22 cellular contexts compared by ENCODE assay signal in genomic region chr19:33252418-33252962, GRCh38. TPM values are rescaled to one million over a fixed set of nuclear protein-coding genes. Genes with fewer than 3 reads are reported as not detected.
DNase-seq lines count a peak whose midpoint lies in the region; ATAC-seq and TF ChIP-seq lines count a peak whose summit lies in the region.
"Had no signal": no experiment of that assay in that cellular context is flagged by ENCODE, and none has a peak within 500 bp of the region (broad histone marks: within the 10 kb centered on the region; RNA-seq: fewer than 3 reads in every experiment).

No MANE protein-coding gene starts in this region.

- no peak for ATAC-seq in natural killer cell treated with Interleukin-12 subunit alpha and Interleukin-12 subunit beta and Interleukin-15 and Interleukin-18, amount 100 ng/mL, for 72 hours
- no peak for ATAC-seq in natural killer cell
- no peak for ATAC-seq in HG03457 (IDR thresholded peaks at IDR 0.05; ENCODE audit: unreplicated experiment)
- no peak for ATAC-seq in naive thymus-derived CD4-positive, alpha-beta T cell
- ATAC-seq: CD8-positive, alpha-beta T cell; GM12878 had no signal

- no peak overlapping the region for H2BK12ac ChIP-seq in neuronal stem cell (ENCODE audit: low read length)

- no peak overlapping the region for H4K8ac ChIP-seq in neuronal stem cell (ENCODE audit: low read depth, low read length)

- no peak overlapping the region for H2BK15ac ChIP-seq in neuronal stem cell (ENCODE audit: low read length)

- no peak overlapping the region for H3K4me3 ChIP-seq in neuronal stem cell (ENCODE audit: low read length in 2 of 2)
- H3K4me3 ChIP-seq in CD8-positive, alpha-beta memory T cell (ENCODE audit: low read length) = no peak overlapping the region
- no peak overlapping the region for H3K4me3 ChIP-seq in naive thymus-derived CD4-positive, alpha-beta T cell (ENCODE audit: low read length)
- H3K4me3 ChIP-seq: BLaER1, GM12878, GM23248 had no signal

- no CpG with 5 or more reads among the region's 4 CpGs for WGBS in neuronal stem cell (ENCODE audit: extremely low coverage in 2 of 2, insufficient read length in 2 of 2, insufficient replicate concordance in 1 of 2), 2 donors

- CTCF ChIA-PET in CD8-positive, alpha-beta memory T cell (lab: Charles Lee) = no interaction called here
- CTCF ChIA-PET in naive thymus-derived CD4-positive, alpha-beta T cell (lab: Charles Lee) = interaction anchor here (0.7 kb wide), 1 partner anchor 124 kb away, joined by 3 read pairs; no protein-coding TSS in a partner anchor

- no peak overlapping the region for H3K14ac ChIP-seq in neuronal stem cell (ENCODE audit: low read length)

- POLR2A ChIA-PET in CD8-positive, alpha-beta memory T cell (lab: Charles Lee) = no interaction called here
- POLR2A ChIA-PET in naive thymus-derived CD4-positive, alpha-beta T cell (lab: Charles Lee) = no interaction called here

- H3K36me3 ChIP-seq in neuronal stem cell (replicated peaks in 1 of 2; ENCODE audit: control insufficient read depth in 2 of 2, insufficient read depth in 2 of 2, low read length in 2 of 2) = no peaks in the 10 kb centered on the region
- H3K36me3 ChIP-seq in CD8-positive, alpha-beta memory T cell (ENCODE audit: insufficient read depth, low read length) = no peaks in the 10 kb centered on the region
- no peaks in the 10 kb centered on the region for H3K36me3 ChIP-seq in naive thymus-derived CD4-positive, alpha-beta T cell (ENCODE audit: control insufficient read depth in 2 of 3, insufficient read depth in 3 of 3, low read length in 3 of 3)
- H3K36me3 ChIP-seq: BLaER1 had no signal

- H3K23ac ChIP-seq in neuronal stem cell (ENCODE audit: low read depth, low read length, poor library complexity) = peak overlapping the region; percentile 6

- H2AK5ac ChIP-seq in neuronal stem cell (ENCODE audit: low read depth, low read length) = peak overlapping the region; percentile 56

- TF ChIP-seq CTCF in natural killer cell (IDR thresholded peaks at IDR 0.05) (no peak), chondrocyte (IDR thresholded peaks at IDR 0.05) (no peak)

- H2BK120ac ChIP-seq in neuronal stem cell (ENCODE audit: low read depth, low read length) = no peak overlapping the region

- H3K18ac ChIP-seq in neuronal stem cell (ENCODE audit: low read length) = no peak overlapping the region

- no peak overlapping the region for H2BK5ac ChIP-seq in neuronal stem cell (ENCODE audit: low read length)

- no peak overlapping the region for H3K27ac ChIP-seq in neuronal stem cell (replicated peaks; ENCODE audit: low read length)
- no peak overlapping the region for H3K27ac ChIP-seq in CD8-positive, alpha-beta memory T cell (ENCODE audit: low read depth, low read length)
- no peak overlapping the region for H3K27ac ChIP-seq in naive thymus-derived CD4-positive, alpha-beta T cell (ENCODE audit: low read depth, low read length)
- H3K27ac ChIP-seq: BLaER1, GM23248 had no signal

- no peaks in the 10 kb centered on the region for H3K36me3 Mint-ChIP-seq in natural killer cell treated with Interleukin-12 subunit alpha and Interleukin-12 subunit beta and Interleukin-15 and Interleukin-18, amount 100 ng/mL, for 72 hours
- H3K36me3 Mint-ChIP-seq in natural killer cell (no peaks in the 10 kb centered on the region), chondrocyte (ENCODE audit: low read depth) (no peaks in the 10 kb centered on the region)
- H3K36me3 Mint-ChIP-seq in CD8-positive, alpha-beta memory T cell = no peaks in the 10 kb centered on the region
- no peaks in the 10 kb centered on the region for H3K36me3 Mint-ChIP-seq in naive thymus-derived CD4-positive, alpha-beta T cell
- H3K36me3 Mint-ChIP-seq: CD8-positive, alpha-beta T cell had no signal

- peaks cover 0 to 6% of the 10 kb centered on the region in 2 donors for H3K9me3 ChIP-seq in neuronal stem cell (replicated peaks in 1 of 2; ENCODE audit: control insufficient read depth in 2 of 2, insufficient read depth in 1 of 2, low read depth in 1 of 2, low read length in 2 of 2)
- H3K9me3 ChIP-seq in CD8-positive, alpha-beta memory T cell (ENCODE audit: low read length) = no peaks in the 10 kb centered on the region
- H3K9me3 ChIP-seq in naive thymus-derived CD4-positive, alpha-beta T cell (ENCODE audit: control insufficient read depth in 2 of 3, low read length in 3 of 3) = no peaks in the 10 kb centered on the region

- H2AFZ ChIP-seq in neuronal stem cell (ENCODE audit: low read length) = no peak overlapping the region
- H2AFZ ChIP-seq: GM23248 had no signal

- no peak overlapping the region for H3K4me3 Mint-ChIP-seq in natural killer cell treated with Interleukin-12 subunit alpha and Interleukin-12 subunit beta and Interleukin-15 and Interleukin-18, amount 100 ng/mL, for 72 hours
- H3K4me3 Mint-ChIP-seq in natural killer cell = no peak overlapping the region
- H3K4me3 Mint-ChIP-seq in chondrocyte (ENCODE audit: unreplicated experiment) = no peak overlapping the region
- no peak overlapping the region for H3K4me3 Mint-ChIP-seq in CD8-positive, alpha-beta memory T cell
- H3K4me3 Mint-ChIP-seq in naive thymus-derived CD4-positive, alpha-beta T cell = no peak overlapping the region
- H3K4me3 Mint-ChIP-seq: CD8-positive, alpha-beta T cell; HFFc6 had no signal

- H3K9me3 Mint-ChIP-seq in natural killer cell treated with Interleukin-12 subunit alpha and Interleukin-12 subunit beta and Interleukin-15 and Interleukin-18, amount 100 ng/mL, for 72 hours = no peaks in the 10 kb centered on the region
- H3K9me3 Mint-ChIP-seq in natural killer cell (no peaks in the 10 kb centered on the region), chondrocyte (ENCODE audit: low read depth) (no peaks in the 10 kb centered on the region)
- H3K9me3 Mint-ChIP-seq in CD8-positive, alpha-beta memory T cell = no peaks in the 10 kb centered on the region
- H3K9me3 Mint-ChIP-seq in naive thymus-derived CD4-positive, alpha-beta T cell = no peaks in the 10 kb centered on the region
- H3K9me3 Mint-ChIP-seq: CD8-positive, alpha-beta T cell; HFFc6 had no signal

- H3K4ac ChIP-seq in neuronal stem cell (ENCODE audit: low read length) = no peak overlapping the region

- peaks cover 2% of the 10 kb centered on the region for H3K79me1 ChIP-seq in neuronal stem cell (ENCODE audit: low read depth, low read length)

- no peak overlapping the region for H3K27ac Mint-ChIP-seq in natural killer cell treated with Interleukin-12 subunit alpha and Interleukin-12 subunit beta and Interleukin-15 and Interleukin-18, amount 100 ng/mL, for 72 hours
- H3K27ac Mint-ChIP-seq in natural killer cell (no peak overlapping the region), chondrocyte (ENCODE audit: unreplicated experiment) (no peak overlapping the region)
- H3K27ac Mint-ChIP-seq in CD8-positive, alpha-beta memory T cell = no peak overlapping the region
- H3K27ac Mint-ChIP-seq in naive thymus-derived CD4-positive, alpha-beta T cell = no peak overlapping the region
- H3K27ac Mint-ChIP-seq: CD8-positive, alpha-beta T cell; HFFc6 had no signal

- peaks cover 0 to 4% of the 10 kb centered on the region in 2 donors for H3K4me1 ChIP-seq in neuronal stem cell (ENCODE audit: control insufficient read depth in 2 of 2, insufficient read depth in 1 of 2, low read depth in 1 of 2, low read length in 2 of 2)
- no peaks in the 10 kb centered on the region for H3K4me1 ChIP-seq in CD8-positive, alpha-beta memory T cell (ENCODE audit: insufficient read depth, low read length)
- H3K4me1 ChIP-seq in naive thymus-derived CD4-positive, alpha-beta T cell (ENCODE audit: control insufficient read depth in 2 of 2, insufficient read depth in 2 of 2, low read length in 2 of 2) = no peaks in the 10 kb centered on the region

- no peak overlapping the region for H4K91ac ChIP-seq in neuronal stem cell (ENCODE audit: low read depth, low read length, poor library complexity)

- no peaks in the 10 kb centered on the region for H3K27me3 ChIP-seq in neuronal stem cell (ENCODE audit: control insufficient read depth in 3 of 3, insufficient read depth in 3 of 3, low read depth in 1 of 3, low read length in 3 of 3)
- H3K27me3 ChIP-seq in CD8-positive, alpha-beta memory T cell (ENCODE audit: insufficient read depth, low read length, poor library complexity, severe bottlenecking) = no peaks in the 10 kb centered on the region
- H3K27me3 ChIP-seq in naive thymus-derived CD4-positive, alpha-beta T cell (ENCODE audit: control insufficient read depth in 2 of 2, insufficient read depth in 2 of 2, low read length in 2 of 2) = no peaks in the 10 kb centered on the region
- H3K27me3 ChIP-seq: BLaER1 had no signal

- intact Hi-C loops in natural killer cell (cut with micrococcal nuclease) = no loop called here
- intact Hi-C loops in naive thymus-derived CD4-positive, alpha-beta T cell (cut with micrococcal nuclease) = no loop called here

- no peaks in the 10 kb centered on the region for H3K27me3 Mint-ChIP-seq in natural killer cell treated with Interleukin-12 subunit alpha and Interleukin-12 subunit beta and Interleukin-15 and Interleukin-18, amount 100 ng/mL, for 72 hours
- H3K27me3 Mint-ChIP-seq in natural killer cell (ENCODE audit: low read depth in 2 of 2) = no peaks in the 10 kb centered on the region
- H3K27me3 Mint-ChIP-seq in chondrocyte (ENCODE audit: low read depth) = peaks cover 7% of the 10 kb centered on the region
- peaks cover 0 to 3% of the 10 kb centered on the region in 2 donors for H3K27me3 Mint-ChIP-seq in CD8-positive, alpha-beta memory T cell
- peaks cover 0 to 4% (median 0%) of the 10 kb centered on the region in 5 donors for H3K27me3 Mint-ChIP-seq in naive thymus-derived CD4-positive, alpha-beta T cell

- H3K9ac ChIP-seq in neuronal stem cell (ENCODE audit: low read depth, low read length, poor library complexity) = no peak overlapping the region
- H3K9ac ChIP-seq: BLaER1, GM23248 had no signal

- H3K4me2 ChIP-seq in neuronal stem cell (ENCODE audit: insufficient read depth, low read length, poor library complexity, severe bottlenecking) = no peak overlapping the region
- H3K4me2 ChIP-seq: BLaER1 had no signal

- DNase-seq in natural killer cell treated with Interleukin-12 subunit alpha and Interleukin-12 subunit beta and Interleukin-15 and Interleukin-18, amount 100 ng/mL, for 72 hours (ENCODE audit: low spot score) = peak; percentile 6
- no peak for DNase-seq in natural killer cell
- DNase-seq in chondrocyte (ENCODE audit: low spot score) = peak; percentile 18
- no peak for DNase-seq in neuronal stem cell (ENCODE audit: low spot score)
- no peak for DNase-seq in CD8-positive, alpha-beta memory T cell
- DNase-seq in naive thymus-derived CD4-positive, alpha-beta T cell = no peak
- DNase-seq: 8988T; CD8-positive, alpha-beta T cell; COR-L47; DMS 273 treated with DMSO at 0.1 percent for 48 hours; DMS53; DND-41; EL; GM23248; HCEC 1CT; HFFc6 had no signal

- no peaks in the 10 kb centered on the region for H3K4me1 Mint-ChIP-seq in natural killer cell treated with Interleukin-12 subunit alpha and Interleukin-12 subunit beta and Interleukin-15 and Interleukin-18, amount 100 ng/mL, for 72 hours (ENCODE audit: low read depth in 2 of 2)
- H3K4me1 Mint-ChIP-seq in natural killer cell (no peaks in the 10 kb centered on the region), chondrocyte (ENCODE audit: low read depth) (no peaks in the 10 kb centered on the region)
- no peaks in the 10 kb centered on the region for H3K4me1 Mint-ChIP-seq in CD8-positive, alpha-beta memory T cell
- no peaks in the 10 kb centered on the region for H3K4me1 Mint-ChIP-seq in naive thymus-derived CD4-positive, alpha-beta T cell

RNA-seq across cellular contexts. Expression of gene SLC7A10, which starts 26.8 kb away (rescaled TPM):
- total RNA-seq in natural killer cell treated with Interleukin-12 subunit alpha and Interleukin-12 subunit beta and Interleukin-15 and Interleukin-18, amount 100 ng/mL, for 72 hours = not detected
- total RNA-seq in natural killer cell (not detected), chondrocyte (not detected in 3 replicates)
- 1.1 TPM for polyA plus RNA-seq in neuronal stem cell (2013, experiment 1 of 2)
- polyA plus RNA-seq in neuronal stem cell (2013, experiment 2 of 2) = 0.97 TPM
- not detected for total RNA-seq in CD8-positive, alpha-beta memory T cell
- not detected for polyA plus RNA-seq in CD8-positive, alpha-beta memory T cell
- not detected for total RNA-seq in naive thymus-derived CD4-positive, alpha-beta T cell
- polyA plus RNA-seq in naive thymus-derived CD4-positive, alpha-beta T cell = not detected
- total RNA-seq: CD8-positive, alpha-beta T cell; G401; GM12878; GM23248; HFFc6; HT-29 had no signal
- polyA plus RNA-seq: AG04450, GM12878, GM23248 had no signal

RNA-seq across cellular contexts. Expression of gene CEBPA, which starts 49.8 kb away (rescaled TPM):
- 1 to 10 TPM; 1.3 to 1.9 TPM for total RNA-seq in natural killer cell treated with Interleukin-12 subunit alpha and Interleukin-12 subunit beta and Interleukin-15 and Interleukin-18, amount 100 ng/mL, for 72 hours
- total RNA-seq in natural killer cell = 10 to 100 TPM in 1 of 3 donors, 1 to 10 TPM in 2; 7.6 to 19.5 (median 8.2) TPM
- 0.56 to 2.2 TPM (median 1.7 TPM) in 3 replicates for total RNA-seq in chondrocyte
- 0.78 TPM for polyA plus RNA-seq in neuronal stem cell (2013, experiment 1 of 2)
- polyA plus RNA-seq in neuronal stem cell (2013, experiment 2 of 2) = 0.96 TPM
- 1 to 10 TPM; 1.1 to 1.3 TPM for total RNA-seq in CD8-positive, alpha-beta memory T cell
- polyA plus RNA-seq in CD8-positive, alpha-beta memory T cell = 1.6 TPM
- 10 to 100 TPM in 1 of 5 experiments, 1 to 10 TPM in 3, under 1 TPM in 1; 0.22 to 26.2 (median 1.9) TPM for total RNA-seq in naive thymus-derived CD4-positive, alpha-beta T cell
- not detected for polyA plus RNA-seq in naive thymus-derived CD4-positive, alpha-beta T cell
- polyA plus RNA-seq: GM23248 had no signal

RNA-seq across cellular contexts. Expression of gene LRP3, which starts 58.4 kb away (rescaled TPM):
- not detected for total RNA-seq in natural killer cell treated with Interleukin-12 subunit alpha and Interleukin-12 subunit beta and Interleukin-15 and Interleukin-18, amount 100 ng/mL, for 72 hours
- under 1 TPM in 2 of 3 donors, not detected in 1; 0.33 to 0.38 TPM for total RNA-seq in natural killer cell
- total RNA-seq in chondrocyte = 31.2 to 36.4 TPM (median 33.2 TPM) in 3 replicates
- polyA plus RNA-seq in neuronal stem cell (2013, experiment 1 of 2) = 42.5 TPM
- polyA plus RNA-seq in neuronal stem cell (2013, experiment 2 of 2) = 38.5 TPM
- total RNA-seq in CD8-positive, alpha-beta memory T cell = under 1 TPM in 1 of 2 experiments, not detected in 1; 0.24 TPM
- polyA plus RNA-seq in CD8-positive, alpha-beta memory T cell = not detected
- total RNA-seq in naive thymus-derived CD4-positive, alpha-beta T cell = 1 to 10 TPM in 1 of 5 experiments, under 1 TPM in 3, not detected in 1; 0.34 to 2.6 (median 0.40) TPM
- not detected for polyA plus RNA-seq in naive thymus-derived CD4-positive, alpha-beta T cell
- total RNA-seq: CD8-positive, alpha-beta T cell; HT-29 had no signal

Comparison
In these comparisons a context has a peak if more than half of its experiments do, and no peak if none do; other contexts are left out.
1. DNase-seq: peak in natural killer cell treated with Interleukin-12 subunit alpha and Interleukin-12 subunit beta and Interleukin-15 and Interleukin-18, amount 100 ng/mL, for 72 hours (single experiment) and chondrocyte (single experiment); none in natural killer cell (single experiment), neuronal stem cell (single experiment), CD8-positive, alpha-beta memory T cell (0 of 5) and naive thymus-derived CD4-positive, alpha-beta T cell (0 of 9).